ENCODE assay signal across 11 cellular contexts in genomic region chr6:33374359-33374910, GRCh38. TPM values are rescaled to one million over a fixed set of nuclear protein-coding genes. Genes with fewer than 3 reads are reported as not detected.
DNase-seq lines count a peak whose midpoint lies in the region; ATAC-seq, FAIRE-seq and TF ChIP-seq lines count a peak whose summit lies in the region.
"Had no signal": no experiment of that assay in that cellular context is flagged by ENCODE, and none has a peak within 500 bp of the region (broad histone marks: within the 10 kb centered on the region; RNA-seq: fewer than 3 reads in every experiment).

No MANE protein-coding gene starts in this region.

- CTCF ChIA-PET in HEK293 (lab: Yijun Ruan, JAX), result interaction anchor here (0.8 to 2.4 kb wide), 11 partner anchors 9 to 1403 kb away, joined by 3 to 11 read pairs (median 5); partner anchors contain the start of gene TAPBP
- CTCF ChIA-PET in K562 (lab: Yijun Ruan, JAX; ENCODE audit: low intra/inter-chr PET ratio), result interaction anchor here (0.6 kb wide), 1 partner anchor 10 kb away, joined by 5 read pairs; no protein-coding TSS in a partner anchor

- H3K4me3 ChIP-seq in HEK293 (ENCODE audit: low read depth, low read length), result no peak overlapping the region
- H3K4me3 ChIP-seq in K562, result no peak overlapping the region
- peak overlapping the region in 1 of 2 experiments; percentile 58 for H3K4me3 ChIP-seq in mesenchymal stem cell (ENCODE audit: insufficient read depth in 1 of 2, low read depth in 1 of 2, low read length in 2 of 2)
- H3K4me3 ChIP-seq in thoracic aorta, result no peak overlapping the region
- H3K4me3 ChIP-seq in right atrium auricular region, result no peak overlapping the region
- H3K4me3 ChIP-seq: pancreas had no signal

- no peak for FAIRE-seq in K562 (lab: Jason Lieb, UNC)
- FAIRE-seq: pancreas had no signal

- TF ChIP-seq CTCF in HEK293 (tag by site-specific recombination; IDR thresholded peaks at IDR 0.05), result no peak
- TF ChIP-seq CTCF in K562 (IDR thresholded peaks at IDR 0.05 in 2 of 3, conservative IDR thresholded peaks at IDR 0.05 in 1 of 3; ENCODE audit: insufficient read depth in 2 of 3, low read depth in 1 of 3, low read length in 3 of 3), result no peak
- TF ChIP-seq CTCF in thoracic aorta (IDR thresholded peaks at IDR 0.05), result no peak
- no peak for TF ChIP-seq CTCF in right atrium auricular region (IDR thresholded peaks at IDR 0.05)

- no peaks in the 10 kb centered on the region for H3K79me2 ChIP-seq in K562 (ENCODE audit: control insufficient read depth, insufficient read depth, low read length)

- peak overlapping the region; percentile 15; the same call in 1 of the 2 replicates for H2AFZ ChIP-seq in K562 (ENCODE audit: low read depth, low read length)
- H2AFZ ChIP-seq in mesenchymal stem cell (ENCODE audit: low read depth, low read length), result no peak overlapping the region

- H3K27me3 ChIP-seq in K562 (ENCODE audit: control insufficient read depth in 2 of 2, insufficient read depth in 2 of 2, low read length in 2 of 2), result no peaks in the 10 kb centered on the region
- H3K27me3 ChIP-seq in mesenchymal stem cell (ENCODE audit: control insufficient read depth in 1 of 2, insufficient read depth in 1 of 2, low read length in 2 of 2), result peaks cover 0 to 9% of the 10 kb centered on the region in 2 experiments
- no peaks in the 10 kb centered on the region for H3K27me3 ChIP-seq in thoracic aorta (replicated peaks; ENCODE audit: insufficient read depth)
- no peaks in the 10 kb centered on the region for H3K27me3 ChIP-seq in right atrium auricular region
- H3K27me3 ChIP-seq: pancreas had no signal

- H2AK5ac ChIP-seq in mesenchymal stem cell (ENCODE audit: low read length, severe bottlenecking), result no peak overlapping the region

- no peak overlapping the region for H3K18ac ChIP-seq in mesenchymal stem cell (ENCODE audit: low read depth in 1 of 2, low read length in 2 of 2)

- no peak overlapping the region for H2BK120ac ChIP-seq in mesenchymal stem cell (ENCODE audit: low read depth, low read length)

- no peaks in the 10 kb centered on the region for H4K20me1 ChIP-seq in K562 (replicated peaks; ENCODE audit: control insufficient read depth, insufficient read depth, low read length)

- POLR2A ChIA-PET in HEK293 (lab: Yijun Ruan, JAX), result interaction anchor here (0.6 to 1.3 kb wide), 4 partner anchors 10 to 103 kb away, joined by 3 to 6 read pairs (median 4); partner anchors contain the start of genes RPS18 and VPS52
- POLR2A ChIA-PET in K562 (lab: Yijun Ruan, JAX), result interaction anchor here (0.5 to 2.1 kb wide), 10 partner anchors 9 to 103 kb away, joined by 3 to 6 read pairs (median 4); partner anchors contain the start of genes RPS18 and VPS52

- TF ChIP-seq RAD21 in K562 (CRISPR knock-in tag; conservative IDR thresholded peaks at IDR 0.05 in 1 of 2, IDR thresholded peaks at IDR 0.05 in 1 of 2), result no peak

- H3K36me3 ChIP-seq in HEK293 (ENCODE audit: control insufficient read depth in 2 of 2, insufficient read depth in 1 of 2, low read length in 2 of 2) (no peaks in the 10 kb centered on the region), K562 (ENCODE audit: control insufficient read depth, insufficient read depth, low read length) (no peaks in the 10 kb centered on the region), mesenchymal stem cell (ENCODE audit: control insufficient read depth in 1 of 2, insufficient read depth in 2 of 2, low read depth in 1 of 2, low read length in 2 of 2) (no peaks in the 10 kb centered on the region), thoracic aorta (no peaks in the 10 kb centered on the region), right atrium auricular region (no peaks in the 10 kb centered on the region)
- H3K36me3 ChIP-seq: pancreas had no signal

- BruUV-seq in K562 (replicated peaks; lab: Mats Ljungman, UMichigan), result no TSS peak

- H3K27ac ChIP-seq in HEK293 (ENCODE audit: extremely low read depth, low read depth, low read length) (no peak overlapping the region), K562 (ENCODE audit: extremely low read depth, low read depth, low read length) (no peak overlapping the region), mesenchymal stem cell (ENCODE audit: low read length, poor library complexity, severe bottlenecking) (no peak overlapping the region), thoracic aorta (peak overlapping the region; percentile 25 to 63), right atrium auricular region (peak overlapping the region in 1 of 2 donors; percentile 17)

- H3K14ac ChIP-seq in mesenchymal stem cell (ENCODE audit: low read length in 2 of 2), result no peak overlapping the region

- no peak for TF ChIP-seq EP300 in K562 (IDR thresholded peaks at IDR 0.05; ENCODE audit: low read length)

- no peak for TF ChIP-seq POLR2A in K562 (conservative IDR thresholded peaks at IDR 0.05)

- ATAC-seq in K562, result no peak
- ATAC-seq in thoracic aorta (ENCODE audit: insufficient number of reproducible peaks, low FRiP score, low read depth), result no peak
- no peak for ATAC-seq in HG03097 (IDR thresholded peaks at IDR 0.05; ENCODE audit: low FRiP score, unreplicated experiment)

- H4K91ac ChIP-seq in mesenchymal stem cell (ENCODE audit: low read length), result no peak overlapping the region

- H3K79me1 ChIP-seq in mesenchymal stem cell (replicated peaks; ENCODE audit: low read length, poor library complexity, severe bottlenecking), result no peaks in the 10 kb centered on the region

- H3K4me1 ChIP-seq in HEK293 (ENCODE audit: control insufficient read depth, insufficient read depth, low read length) (peaks cover 19% of the 10 kb centered on the region), K562 (replicated peaks in 1 of 2; ENCODE audit: control insufficient read depth in 2 of 2, insufficient read depth in 2 of 2, low read length in 2 of 2) (peaks cover 46 to 53% of the 10 kb centered on the region in 2 experiments), mesenchymal stem cell (ENCODE audit: control insufficient read depth, insufficient read depth, low read depth, low read length) (no peaks in the 10 kb centered on the region), thoracic aorta (ENCODE audit: control insufficient read depth in 1 of 2, low read depth in 2 of 2) (peaks cover 14 to 21% of the 10 kb centered on the region in 2 donors), right atrium auricular region (peaks cover 0 to 26% of the 10 kb centered on the region in 2 donors)

- peak overlapping the region in 1 of 2 experiments; percentile 69; a peak in 1 of 4 replicates for H3K9ac ChIP-seq in K562 (ENCODE audit: insufficient read depth in 1 of 2, low read depth in 2 of 2, low read length in 2 of 2)
- H3K9ac ChIP-seq in mesenchymal stem cell (ENCODE audit: low read length), result peak overlapping the region; percentile 89

- no peak overlapping the region for H2BK15ac ChIP-seq in mesenchymal stem cell (ENCODE audit: low read depth, poor library complexity, severe bottlenecking)

- no peak overlapping the region for H3K4ac ChIP-seq in mesenchymal stem cell (ENCODE audit: low read depth in 1 of 2, low read length in 2 of 2)

- no peak overlapping the region for H4K8ac ChIP-seq in mesenchymal stem cell (ENCODE audit: low read length)

- in situ Hi-C loops in K562 (cut with MboI), result no loop called here

- H3K23ac ChIP-seq in mesenchymal stem cell (ENCODE audit: low read length in 2 of 2), result no peak overlapping the region

- H2BK5ac ChIP-seq in mesenchymal stem cell (ENCODE audit: low read depth, low read length, poor library complexity, severe bottlenecking), result no peak overlapping the region

- H2BK12ac ChIP-seq in mesenchymal stem cell (ENCODE audit: low read length in 2 of 2), result no peak overlapping the region

- H3K4me2 ChIP-seq in K562 (ENCODE audit: insufficient read depth, low read length) (no peak overlapping the region), mesenchymal stem cell (ENCODE audit: low read length, poor library complexity, severe bottlenecking) (no peak overlapping the region)

- WGBS in K562 (ENCODE audit: insufficient coverage, low coverage, missing lambda C conversion rate), result 49% methylated on average over 5 of the region's 5 CpGs
- 73% methylated on average over 5 of the region's 5 CpGs for WGBS in mesenchymal stem cell

- no peak for DNase-seq in K562 (ENCODE audit: extremely low read depth in 1 of 4, low spot score in 3 of 4)
- DNase-seq in mesenchymal stem cell, result no peak
- no peak for DNase-seq in thoracic aorta (ENCODE audit: low spot score)
- no peak for DNase-seq in NCI-H774 (lab: John Stamatoyannopoulos, UW)
- DNase-seq in right atrium auricular region (ENCODE audit: low spot score), result no peak
- no peak for DNase-seq in NCI-H1436 treated with DMSO at 0.1 percent for 48 hours (lab: John Stamatoyannopoulos, UW)
- DNase-seq: activated CD4-positive, alpha-beta T cell treated with anti-CD3 and anti-CD28 coated beads for 4 hours; NCI-H345 had no signal

- no peaks in the 10 kb centered on the region for H3K9me3 ChIP-seq in HEK293 (ENCODE audit: control insufficient read depth, insufficient read depth, low read depth, low read length)
- H3K9me3 ChIP-seq in K562 (replicated peaks; ENCODE audit: control insufficient read depth, insufficient read depth, low read depth, low read length), result no peaks in the 10 kb centered on the region
- H3K9me3 ChIP-seq in mesenchymal stem cell (ENCODE audit: control insufficient read depth, low read length), result no peaks in the 10 kb centered on the region
- no peaks in the 10 kb centered on the region for H3K9me3 ChIP-seq in thoracic aorta
- H3K9me3 ChIP-seq in right atrium auricular region, result no peaks in the 10 kb centered on the region
- H3K9me3 ChIP-seq: pancreas had no signal

- intact Hi-C loops in K562 (cut with micrococcal nuclease), result loop anchor here (10.0 kb wide), 1 partner anchor 50 kb away; the partner anchor contains the start of gene SYNGAP1

- no peaks in the 10 kb centered on the region for H3K9me1 ChIP-seq in K562 (ENCODE audit: control insufficient read depth, insufficient read depth, low read length)

RNA-seq across cellular contexts. Expression of gene KIFC1, which starts 17.2 kb away (rescaled TPM):
- 117 and 182 TPM in 2 replicates for total RNA-seq in K562 (2011; cell fraction: chromatin; rRNA removed; ENCODE audit: low replicate concordance)
- total RNA-seq in K562 (2011; cell fraction: nucleolus; rRNA removed), result 141 and 154 TPM in 2 replicates
- total RNA-seq in K562 (2011; cell fraction: nucleoplasm; rRNA removed), result 113 and 129 TPM in 2 replicates
- total RNA-seq in K562 (2014; rRNA removed) (50.2 and 62.5 TPM in 2 replicates), K562 (2014; rRNA removed; fragmentation: Illumina TruSeq; extraction: Trizol) (38.6 and 42.3 TPM in 2 replicates), K562 (2015; rRNA removed; fragmentation: Illumina TruSeq; extraction: Trizol) (77.9 and 80.1 TPM in 2 replicates), K562 (2021) (79.2 and 85.6 TPM in 2 replicates), thoracic aorta (under 1 TPM; 0.81 to 0.85 TPM), right atrium auricular region (1 to 10 TPM in 1 of 2 donors, under 1 TPM in 1; 0.59 to 1.6 TPM)
- polyA plus RNA-seq in K562 (2011; rRNA removed) (95.2 and 103 TPM in 2 replicates), K562 (2014; fragmentation: Illumina TruSeq; extraction: Trizol) (76.9 and 82.7 TPM in 2 replicates), K562 (2014; fragmentation: Nextera tagmentation; extraction: Ambion mirVana) (1 to 10 TPM; 1.3 to 2.2 TPM), K562 (2014; rRNA removed) (84.1 and 88.6 TPM in 2 replicates)
- polyA plus RNA-seq in K562 (2011; cell fraction: cytosol; rRNA removed), result 82.9 and 95.7 TPM in 2 replicates
- polyA plus RNA-seq in K562 (2011; cell fraction: nucleus; rRNA removed), result 255 and 308 TPM in 2 replicates
- polyA plus RNA-seq in K562 (2012), result 70.1 and 78.9 TPM in 2 replicates
- polyA minus RNA-seq in K562 (2011; rRNA and poly(A)+ RNA removed), result 91.4 and 99.3 TPM in 2 replicates
- polyA minus RNA-seq in K562 (2011; cell fraction: cytosol; rRNA and poly(A)+ RNA removed), result 43.1 and 48.8 TPM in 2 replicates
- 113 and 139 TPM in 2 replicates for polyA minus RNA-seq in K562 (2011; cell fraction: nucleus; rRNA and poly(A)+ RNA removed)
- polyA plus RNA-seq in mesenchymal stem cell (2013, experiment 1 of 2), result 4.9 TPM
- polyA plus RNA-seq in mesenchymal stem cell (2013, experiment 2 of 2), result 5.1 TPM

RNA-seq across cellular contexts. Expression of gene PHF1, which starts 36.4 kb away (rescaled TPM):
- 151 and 284 TPM in 2 replicates for total RNA-seq in K562 (2011; cell fraction: chromatin; rRNA removed; ENCODE audit: low replicate concordance)
- 158 and 171 TPM in 2 replicates for total RNA-seq in K562 (2011; cell fraction: nucleolus; rRNA removed)
- 141 and 150 TPM in 2 replicates for total RNA-seq in K562 (2011; cell fraction: nucleoplasm; rRNA removed)
- total RNA-seq in K562 (2014; rRNA removed) (27.3 and 29.7 TPM in 2 replicates), K562 (2014; rRNA removed; fragmentation: Illumina TruSeq; extraction: Trizol) (16.2 and 20.8 TPM in 2 replicates), K562 (2015; rRNA removed; fragmentation: Illumina TruSeq; extraction: Trizol) (29.6 and 33.7 TPM in 2 replicates), K562 (2021) (42.1 and 43.2 TPM in 2 replicates), thoracic aorta (100 to 1,000 TPM in 1 of 2 donors, 10 to 100 TPM in 1; 82.0 to 104 TPM), right atrium auricular region (10 to 100 TPM; 51.8 to 69.8 TPM)
- polyA plus RNA-seq in K562 (2011; rRNA removed) (45.9 and 59.4 TPM in 2 replicates), K562 (2014; fragmentation: Illumina TruSeq; extraction: Trizol) (45.5 and 48.8 TPM in 2 replicates), K562 (2014; fragmentation: Nextera tagmentation; extraction: Ambion mirVana) (1 to 10 TPM; 3.7 to 4.0 TPM), K562 (2014; rRNA removed) (60.8 and 64.2 TPM in 2 replicates)
- polyA plus RNA-seq in K562 (2011; cell fraction: cytosol; rRNA removed), result 56.9 and 69.4 TPM in 2 replicates
- polyA plus RNA-seq in K562 (2011; cell fraction: nucleus; rRNA removed), result 359 and 410 TPM in 2 replicates
- polyA plus RNA-seq in K562 (2012), result 42.7 and 85.4 TPM in 2 replicates
- 21.9 and 26.4 TPM in 2 replicates for polyA minus RNA-seq in K562 (2011; rRNA and poly(A)+ RNA removed)
- polyA minus RNA-seq in K562 (2011; cell fraction: cytosol; rRNA and poly(A)+ RNA removed), result 12.4 and 15.0 TPM in 2 replicates
- polyA minus RNA-seq in K562 (2011; cell fraction: nucleus; rRNA and poly(A)+ RNA removed), result 40.8 and 50.0 TPM in 2 replicates
- 43.1 TPM for polyA plus RNA-seq in mesenchymal stem cell (2013, experiment 1 of 2)
- 40.9 TPM for polyA plus RNA-seq in mesenchymal stem cell (2013, experiment 2 of 2)

RNA-seq across cellular contexts. Expression of gene CUTA, which starts 43.5 kb away (rescaled TPM):
- 90.7 and 171 TPM in 2 replicates for total RNA-seq in K562 (2011; cell fraction: chromatin; rRNA removed; ENCODE audit: low replicate concordance)
- 247 and 251 TPM in 2 replicates for total RNA-seq in K562 (2011; cell fraction: nucleolus; rRNA removed)
- total RNA-seq in K562 (2011; cell fraction: nucleoplasm; rRNA removed), result 190 and 192 TPM in 2 replicates
- 310 and 413 TPM in 2 replicates for total RNA-seq in K562 (2014; rRNA removed)
- 192 and 203 TPM in 2 replicates for total RNA-seq in K562 (2014; rRNA removed; fragmentation: Illumina TruSeq; extraction: Trizol)
- total RNA-seq in K562 (2015; rRNA removed; fragmentation: Illumina TruSeq; extraction: Trizol), result 316 and 317 TPM in 2 replicates
- total RNA-seq in K562 (2021), result 369 and 372 TPM in 2 replicates
- polyA plus RNA-seq in K562 (2011; rRNA removed), result 166 and 178 TPM in 2 replicates
- 269 and 458 TPM in 2 replicates for polyA plus RNA-seq in K562 (2011; cell fraction: cytosol; rRNA removed)
- 356 and 369 TPM in 2 replicates for polyA plus RNA-seq in K562 (2011; cell fraction: nucleus; rRNA removed)
- 506 and 529 TPM in 2 replicates for polyA plus RNA-seq in K562 (2012)
- polyA plus RNA-seq in K562 (2014; fragmentation: Illumina TruSeq; extraction: Trizol), result 264 and 434 TPM in 2 replicates
- polyA plus RNA-seq in K562 (2014; fragmentation: Nextera tagmentation; extraction: Ambion mirVana), result 100 to 1,000 TPM; 653 to 682 TPM
- 296 and 360 TPM in 2 replicates for polyA plus RNA-seq in K562 (2014; rRNA removed)
- polyA minus RNA-seq in K562 (2011; rRNA and poly(A)+ RNA removed), result 142 and 158 TPM in 2 replicates
- 90.0 and 120 TPM in 2 replicates for polyA minus RNA-seq in K562 (2011; cell fraction: cytosol; rRNA and poly(A)+ RNA removed)
- polyA minus RNA-seq in K562 (2011; cell fraction: nucleus; rRNA and poly(A)+ RNA removed), result 56.4 and 86.2 TPM in 2 replicates
- 472 TPM for polyA plus RNA-seq in mesenchymal stem cell (2013, experiment 1 of 2)
- 480 TPM for polyA plus RNA-seq in mesenchymal stem cell (2013, experiment 2 of 2)
- total RNA-seq in thoracic aorta, result 100 to 1,000 TPM in 1 of 2 donors, 10 to 100 TPM in 1; 60.3 to 207 TPM
- 100 to 1,000 TPM; 118 to 119 TPM for total RNA-seq in right atrium auricular region

RNA-seq across cellular contexts. Expression of gene SYNGAP1, which starts 45.4 kb away (rescaled TPM):
- total RNA-seq in K562 (2011; cell fraction: chromatin; rRNA removed; ENCODE audit: low replicate concordance), result 66.9 and 126 TPM in 2 replicates
- 33.0 and 37.9 TPM in 2 replicates for total RNA-seq in K562 (2011; cell fraction: nucleolus; rRNA removed)
- 43.4 and 59.2 TPM in 2 replicates for total RNA-seq in K562 (2011; cell fraction: nucleoplasm; rRNA removed)
- total RNA-seq in K562 (2014; rRNA removed), result 2.5 and 2.9 TPM in 2 replicates
- 1.9 and 2.6 TPM in 2 replicates for total RNA-seq in K562 (2014; rRNA removed; fragmentation: Illumina TruSeq; extraction: Trizol)
- 3.2 and 3.8 TPM in 2 replicates for total RNA-seq in K562 (2015; rRNA removed; fragmentation: Illumina TruSeq; extraction: Trizol)
- 15.2 and 22.8 TPM in 2 replicates for total RNA-seq in K562 (2021)
- polyA plus RNA-seq in K562 (2011; rRNA removed), result 4.4 and 8.2 TPM in 2 replicates
- 2.7 and 2.8 TPM in 2 replicates for polyA plus RNA-seq in K562 (2011; cell fraction: cytosol; rRNA removed)
- 51.0 and 114 TPM in 2 replicates for polyA plus RNA-seq in K562 (2011; cell fraction: nucleus; rRNA removed)
- polyA plus RNA-seq in K562 (2012), result 15.7 and 22.6 TPM in 2 replicates
- polyA plus RNA-seq in K562 (2014; fragmentation: Illumina TruSeq; extraction: Trizol), result 13.9 and 14.2 TPM in 2 replicates
- under 1 TPM; 0.01 to 0.06 TPM for polyA plus RNA-seq in K562 (2014; fragmentation: Nextera tagmentation; extraction: Ambion mirVana)
- 14.2 and 14.6 TPM in 2 replicates for polyA plus RNA-seq in K562 (2014; rRNA removed)
- polyA minus RNA-seq in K562 (2011; rRNA and poly(A)+ RNA removed), result 4.1 and 4.2 TPM in 2 replicates
- polyA minus RNA-seq in K562 (2011; cell fraction: cytosol; rRNA and poly(A)+ RNA removed), result 3.9 and 4.4 TPM in 2 replicates
- polyA minus RNA-seq in K562 (2011; cell fraction: nucleus; rRNA and poly(A)+ RNA removed), result 10.8 and 12.3 TPM in 2 replicates
- 18.5 TPM for polyA plus RNA-seq in mesenchymal stem cell (2013, experiment 1 of 2)
- polyA plus RNA-seq in mesenchymal stem cell (2013, experiment 2 of 2), result 19.0 TPM
- total RNA-seq in thoracic aorta, result 10 to 100 TPM; 16.2 to 24.6 TPM
- total RNA-seq in right atrium auricular region, result 10 to 100 TPM in 1 of 2 donors, 1 to 10 TPM in 1; 3.6 to 10.1 TPM

RNA-seq across cellular contexts. Expression of gene DAXX, which starts 51.7 kb away (rescaled TPM):
- 51.6 and 76.0 TPM in 2 replicates for total RNA-seq in K562 (2011; cell fraction: chromatin; rRNA removed; ENCODE audit: low replicate concordance)
- total RNA-seq in K562 (2011; cell fraction: nucleolus; rRNA removed), result 39.7 and 45.7 TPM in 2 replicates
- total RNA-seq in K562 (2011; cell fraction: nucleoplasm; rRNA removed), result 38.2 and 40.6 TPM in 2 replicates
- total RNA-seq in K562 (2014; rRNA removed) (80.6 and 122 TPM in 2 replicates), K562 (2014; rRNA removed; fragmentation: Illumina TruSeq; extraction: Trizol) (61.7 and 68.7 TPM in 2 replicates), K562 (2015; rRNA removed; fragmentation: Illumina TruSeq; extraction: Trizol) (59.9 and 66.6 TPM in 2 replicates), K562 (2021) (69.0 and 70.6 TPM in 2 replicates), thoracic aorta (10 to 100 TPM; 32.4 to 78.5 TPM), right atrium auricular region (10 to 100 TPM; 22.6 to 31.8 TPM)
- polyA plus RNA-seq in K562 (2011; rRNA removed) (22.8 and 32.4 TPM in 2 replicates), K562 (2014; fragmentation: Illumina TruSeq; extraction: Trizol) (101 and 104 TPM in 2 replicates), K562 (2014; fragmentation: Nextera tagmentation; extraction: Ambion mirVana) (100 to 1,000 TPM in 1 of 2 experiments, 10 to 100 TPM in 1; 41.5 to 144 TPM), K562 (2014; rRNA removed) (47.4 and 67.2 TPM in 2 replicates)
- 19.5 and 25.8 TPM in 2 replicates for polyA plus RNA-seq in K562 (2011; cell fraction: cytosol; rRNA removed)
- polyA plus RNA-seq in K562 (2011; cell fraction: nucleus; rRNA removed), result 106 and 140 TPM in 2 replicates
- polyA plus RNA-seq in K562 (2012), result 73.3 and 129 TPM in 2 replicates
- polyA minus RNA-seq in K562 (2011; rRNA and poly(A)+ RNA removed), result 11.5 and 12.0 TPM in 2 replicates
- 17.0 and 19.9 TPM in 2 replicates for polyA minus RNA-seq in K562 (2011; cell fraction: cytosol; rRNA and poly(A)+ RNA removed)
- 34.1 and 35.5 TPM in 2 replicates for polyA minus RNA-seq in K562 (2011; cell fraction: nucleus; rRNA and poly(A)+ RNA removed)
- 35.8 TPM for polyA plus RNA-seq in mesenchymal stem cell (2013, experiment 1 of 2)
- 34.9 TPM for polyA plus RNA-seq in mesenchymal stem cell (2013, experiment 2 of 2)

Comparison
In these comparisons a context has a peak if more than half of its experiments do, and no peak if none do; other contexts are left out.
1. H3K27ac ChIP-seq: peak in thoracic aorta (2 of 2); none in HEK293 (single experiment), K562 (single experiment) and mesenchymal stem cell (single experiment).
2. RNA of gene KIFC1, which starts 17.2 kb away (total RNA-seq): 38.6 to 182 TPM in K562; 0.59 to 1.6 TPM in right atrium auricular region and 0.81 to 0.85 TPM in thoracic aorta; every median in the first group is over 10 times any median in the second.
3. Of the 44 proteins assayed by ChIP-seq in both K562 and HEK293: peak only in K562: none; only in HEK293: ZBTB17; in both: none; in neither: 43.